13 cellular contexts compared by ENCODE assay signal in the genomic region with DNA sequence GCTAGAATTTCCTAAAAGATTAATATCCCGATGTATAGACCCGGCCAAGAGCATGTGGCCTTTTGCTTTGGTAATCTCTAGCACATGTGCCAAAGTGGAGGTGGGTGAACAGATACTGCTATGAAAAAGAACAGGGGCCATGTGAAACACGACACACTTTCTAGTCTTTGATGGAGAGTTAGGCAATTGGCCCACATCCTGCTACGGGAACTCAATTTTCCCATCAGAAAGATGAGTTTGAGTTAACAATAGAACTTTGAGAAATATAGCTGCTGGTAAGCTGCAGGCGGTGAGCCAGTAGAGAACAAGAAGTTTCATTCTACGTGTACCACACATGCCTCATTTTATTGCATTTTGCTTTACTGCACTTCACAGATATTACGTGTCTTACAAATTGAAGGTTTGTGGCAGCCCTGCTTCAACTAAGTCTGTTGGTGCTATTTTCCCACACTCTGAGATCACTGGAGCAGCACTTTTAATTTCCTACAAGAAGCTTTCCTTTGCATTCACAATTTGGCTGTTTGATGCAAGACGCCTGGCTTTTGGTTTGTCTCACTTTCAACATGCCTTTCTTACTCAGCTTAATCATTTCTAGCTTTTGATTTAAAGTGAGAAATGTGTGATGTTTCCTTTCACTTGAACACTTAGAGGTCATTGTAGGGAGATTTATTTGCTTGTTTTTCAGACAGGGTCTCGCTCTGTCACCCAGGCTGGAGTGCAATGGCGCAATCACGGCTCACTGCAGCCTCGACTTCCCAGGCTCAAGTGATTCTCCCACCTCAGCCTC. TPM values are rescaled to one million over a fixed set of nuclear protein-coding genes. Genes with fewer than 3 reads are reported as not detected.
DNase-seq lines count a peak whose midpoint lies in the region; ATAC-seq and TF ChIP-seq lines count a peak whose summit lies in the region.
"Had no signal": no experiment of that assay in that cellular context is flagged by ENCODE, and none has a peak within 500 bp of the region (broad histone marks: within the 10 kb centered on the region; RNA-seq: fewer than 3 reads in every experiment).

No MANE protein-coding gene starts in this region.

- H3K4me2 ChIP-seq in BLaER1, result peak overlapping the region; percentile 77

- H3K9me3 ChIP-seq in BLaER1 (no peaks in the 10 kb centered on the region), thyroid gland (no peaks in the 10 kb centered on the region), adrenal gland (replicated peaks in 1 of 3) (no peaks in the 10 kb centered on the region)
- H3K9me3 ChIP-seq: BE2C had no signal

- H3K4me1 ChIP-seq in BLaER1 (peaks cover 53% of the 10 kb centered on the region), thyroid gland (no peaks in the 10 kb centered on the region), adrenal gland (replicated peaks in 1 of 2) (peaks cover 0 to 5% of the 10 kb centered on the region in 2 donors)
- H3K4me1 ChIP-seq: BE2C had no signal

- TF ChIP-seq POLR2A in thyroid gland (IDR thresholded peaks at IDR 0.05) (no peak), adrenal gland (IDR thresholded peaks at IDR 0.05) (no peak)

- H3K27me3 ChIP-seq in BLaER1, result no peaks in the 10 kb centered on the region
- H3K27me3 ChIP-seq in thyroid gland, result no peaks in the 10 kb centered on the region
- H3K27me3 ChIP-seq in adrenal gland, result no peaks in the 10 kb centered on the region
- H3K27me3 ChIP-seq: BE2C had no signal

- WGBS in thyroid gland, 2 donors, result 93 to 95% methylated on average over 12 of the region's 12 CpGs
- 89 to 94% (median 92%) methylated on average over 12 of the region's 12 CpGs for WGBS in adrenal gland, 4 donors

- peaks cover 3 to 13% of the 10 kb centered on the region in 2 donors for H3K9me3 Mint-ChIP-seq in activated naive CD4-positive, alpha-beta T cell treated with anti-CD3 and anti-CD28 coated beads, Interleukin-2, amount 50 U/mL, for 72 hours
- H3K9me3 Mint-ChIP-seq: T-cell had no signal

- intact Hi-C loops in thyroid gland (cut with DNase I) (no loop called here), adrenal gland (cut with DNase I) (no loop called here)

- peak overlapping the region; percentile 23; the same call in 1 of the 2 replicates for H3K27ac ChIP-seq in BLaER1
- no peak overlapping the region for H3K27ac ChIP-seq in thyroid gland
- H3K27ac ChIP-seq in adrenal gland, result no peak overlapping the region
- no peak overlapping the region for H3K27ac ChIP-seq in coronary artery

- DNase-seq in activated naive CD4-positive, alpha-beta T cell treated with anti-CD3 and anti-CD28 coated beads, Interleukin-2, amount 50 U/mL, for 72 hours (ENCODE audit: low spot score in 2 of 2), result peak in 1 of 2 donors; percentile 57
- DNase-seq in thyroid gland (no peak), mucosa of gallbladder (ENCODE audit: low spot score) (no peak), adrenal gland (no peak), coronary artery (ENCODE audit: low spot score) (no peak)
- DNase-seq: BE2C, hypothalamus, Karpas-422, NCI-H524, T-cell had no signal

- H4K20me1 ChIP-seq in BLaER1, result no peaks in the 10 kb centered on the region

- H3K4me3 ChIP-seq in BLaER1 (no peak overlapping the region), thyroid gland (replicated peaks in 1 of 3) (no peak overlapping the region), adrenal gland (no peak overlapping the region), coronary artery (no peak overlapping the region)

- H3K9ac ChIP-seq in BLaER1, result no peak overlapping the region

- no peak for TF ChIP-seq CTCF in thyroid gland (IDR thresholded peaks at IDR 0.05)
- TF ChIP-seq CTCF in adrenal gland (IDR thresholded peaks at IDR 0.05), result no peak
- TF ChIP-seq CTCF in coronary artery (IDR thresholded peaks at IDR 0.05), result no peak

- H3K36me3 Mint-ChIP-seq in activated naive CD4-positive, alpha-beta T cell treated with anti-CD3 and anti-CD28 coated beads, Interleukin-2, amount 50 U/mL, for 72 hours, result peaks cover 6 to 40% of the 10 kb centered on the region in 2 donors

- peak overlapping the region; percentile 80 to 96 for H3K27ac Mint-ChIP-seq in activated naive CD4-positive, alpha-beta T cell treated with anti-CD3 and anti-CD28 coated beads, Interleukin-2, amount 50 U/mL, for 72 hours

- peak; percentile 49 for ATAC-seq in GM18867 (IDR thresholded peaks at IDR 0.05; ENCODE audit: unreplicated experiment)
- peak; percentile 52 for ATAC-seq in HG03064 (IDR thresholded peaks at IDR 0.05; ENCODE audit: low read depth, unreplicated experiment)
- peak; percentile 75 to 85 for ATAC-seq in activated naive CD4-positive, alpha-beta T cell treated with anti-CD3 and anti-CD28 coated beads, Interleukin-2, amount 50 U/mL, for 72 hours
- ATAC-seq: T-cell had no signal

- H3K36me3 ChIP-seq in BLaER1 (peaks cover 8% of the 10 kb centered on the region), thyroid gland (peaks cover 0 to 8% of the 10 kb centered on the region in 2 donors), adrenal gland (replicated peaks in 1 of 2) (no peaks in the 10 kb centered on the region)
- H3K36me3 ChIP-seq: BE2C had no signal

RNA-seq across cellular contexts. Expression of gene HTR6, which starts 46.3 kb away (rescaled TPM):
- total RNA-seq in activated naive CD4-positive, alpha-beta T cell treated with anti-CD3 and anti-CD28 coated beads, Interleukin-2, amount 50 U/mL, for 72 hours, result under 1 TPM; 0.11 to 0.68 TPM
- total RNA-seq in thyroid gland (not detected), mucosa of gallbladder (not detected), adrenal gland (not detected)
- not detected for polyA plus RNA-seq in adrenal gland
